ENCODE assay signal across 1 cellular context in the genomic region with DNA sequence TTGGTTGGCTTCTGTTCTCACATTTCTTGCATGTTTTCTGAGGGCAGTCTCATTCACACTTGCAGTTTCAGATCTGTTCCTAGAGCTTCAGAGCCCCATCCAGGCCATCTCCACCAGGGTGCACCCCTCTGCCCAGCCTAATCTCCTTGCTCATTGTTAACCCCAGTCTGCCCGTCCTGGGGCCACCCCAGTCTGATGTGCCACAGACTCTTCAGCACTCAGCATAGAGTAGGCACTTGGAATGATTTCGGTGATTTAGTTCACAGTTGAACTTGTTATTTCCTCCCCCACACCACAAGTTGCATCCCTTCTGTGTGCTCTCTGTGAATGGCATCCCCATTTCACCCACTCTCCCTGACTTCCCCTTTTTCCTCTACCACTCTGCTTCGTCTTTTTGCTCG.
TF ChIP-seq lines count a peak whose summit lies in the region.

No MANE protein-coding gene starts in this region.

TF ChIP-seq in A549, 52 proteins besides CTCF, POLR2A, EP300 and RAD21 (continued from another document):
- TF ChIP-seq JUN (IDR thresholded peaks at IDR 0.05) (no peak), ZSCAN20 (CRISPR knock-in tag; IDR thresholded peaks at IDR 0.05) (no peak), GATA3 (IDR thresholded peaks at IDR 0.05; ENCODE audit: borderline replicate concordance) (no peak), CHD2 (IDR thresholded peaks at IDR 0.05; ENCODE audit: low read length, partially characterized antibody) (no peak), NR3C1 (IDR thresholded peaks at IDR 0.05) (no peak), POLR2AphosphoS2 (conservative IDR thresholded peaks at IDR 0.05; ENCODE audit: low read length) (no peak)
TF ChIP-seq in A549: peak in this region for 0.
